In genomic region chr14:73789996-73790581, GRCh38 we compare ENCODE assay signal across 8 cellular contexts.
DNase-seq lines count a peak whose midpoint lies in the region; ATAC-seq and TF ChIP-seq lines count a peak whose summit lies in the region.
"Had no signal": no experiment of that assay in that cellular context is flagged by ENCODE, and none has a peak within 500 bp of the region (broad histone marks: within the 10 kb centered on the region; RNA-seq: fewer than 3 reads in every experiment).

No MANE protein-coding gene starts in this region.

- DNase-seq in NCI-H69 (lab: John Stamatoyannopoulos, UW) (peak; percentile 11), coronary artery (ENCODE audit: low spot score) (peak; percentile 89), medulla oblongata (ENCODE audit: extremely low spot score) (peak; percentile 91), tibial artery (peak; percentile 77 to 90), GDM1 (lab: John Stamatoyannopoulos, UW) (no peak), NCI-H82 treated with DMSO at 0.1 percent for 48 hours (lab: John Stamatoyannopoulos, UW; ENCODE audit: unreplicated experiment) (no peak)

- ATAC-seq in GM18519 (IDR thresholded peaks at IDR 0.05; ENCODE audit: low FRiP score, unreplicated experiment): no peak
- ATAC-seq: HCT116 had no signal

- H3K4me1 ChIP-seq in tibial artery: peaks cover 0 to 49% (median 43%) of the 10 kb centered on the region in 4 donors

- H3K9me3 ChIP-seq in tibial artery: no peaks in the 10 kb centered on the region

- H3K4me3 ChIP-seq in coronary artery (peak overlapping the region; percentile 25), tibial artery (no peak overlapping the region)

- no peaks in the 10 kb centered on the region for H3K36me3 ChIP-seq in tibial artery

- no peak for TF ChIP-seq CTCF in coronary artery (IDR thresholded peaks at IDR 0.05)
- no peak for TF ChIP-seq CTCF in tibial artery (IDR thresholded peaks at IDR 0.05)

- H3K27ac ChIP-seq in coronary artery: peak overlapping the region; percentile 85 to 100
- H3K27ac ChIP-seq in tibial artery: peak overlapping the region; percentile 95 to 96

- intact Hi-C loops in tibial artery (cut with DNase I; ENCODE audit: low total_unique reads): loop anchor here (5.0 kb wide), 1 partner anchor 33 kb away; no protein-coding TSS in a partner anchor

- H3K27me3 ChIP-seq in tibial artery: no peaks in the 10 kb centered on the region

Comparison
In these comparisons a context has a peak if more than half of its experiments do, and no peak if none do; other contexts are left out.
1. DNase-seq: peak in NCI-H69 (single experiment), coronary artery (single experiment), medulla oblongata (single experiment) and tibial artery (2 of 2); none in GDM1 (single experiment) and NCI-H82 treated with DMSO at 0.1 percent for 48 hours (single experiment).